ENCODE assay signal across 15 cellular contexts in the genomic region with DNA sequence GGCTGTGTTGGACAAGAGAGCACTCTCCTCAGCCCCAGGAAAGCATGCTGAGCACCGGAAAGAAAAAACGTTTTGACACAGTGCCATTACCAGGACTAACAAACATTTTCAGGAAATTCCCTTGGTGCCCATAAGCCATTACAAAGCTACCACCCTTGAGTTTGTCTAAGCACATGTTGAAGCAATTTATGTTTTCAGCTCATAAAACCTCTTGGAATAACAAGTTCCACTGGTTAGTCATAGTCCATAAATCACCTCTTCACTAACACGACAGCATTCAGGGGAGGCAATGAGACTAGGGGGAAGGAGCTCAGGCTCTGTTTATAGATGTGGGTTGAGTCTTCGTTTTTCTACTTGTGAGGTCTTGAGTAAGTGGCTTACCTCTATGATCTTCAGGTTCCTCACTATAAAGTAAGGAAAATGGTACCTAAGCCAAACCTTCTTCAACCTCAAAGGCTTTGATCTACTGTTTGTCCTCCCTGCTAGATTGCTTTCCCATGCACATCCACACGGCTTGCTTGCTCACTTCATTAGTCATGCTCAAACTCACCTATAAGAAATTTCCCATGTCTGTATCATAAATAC.
DNase-seq lines count a peak whose midpoint lies in the region; ATAC-seq, FAIRE-seq and TF ChIP-seq lines count a peak whose summit lies in the region.
"Had no signal": no experiment of that assay in that cellular context is flagged by ENCODE, and none has a peak within 500 bp of the region (broad histone marks: within the 10 kb centered on the region; RNA-seq: fewer than 3 reads in every experiment).

No MANE protein-coding gene starts in this region.

- peak overlapping the region; percentile 82 for H2AFZ ChIP-seq in HCT116 (ENCODE audit: low read depth, low read length, poor library complexity, severe bottlenecking)
- no peak overlapping the region for H2AFZ ChIP-seq in fibroblast of lung (ENCODE audit: low read length)

- H3K9me3 ChIP-seq in A549: peaks cover 3% of the 10 kb centered on the region; the same call in 1 of the 3 replicates
- no peaks in the 10 kb centered on the region for H3K9me3 ChIP-seq in HCT116 (ENCODE audit: control insufficient read depth in 1 of 2, insufficient read depth in 1 of 2, low read depth in 1 of 2, low read length in 2 of 2)
- no peaks in the 10 kb centered on the region for H3K9me3 ChIP-seq in fibroblast of lung (ENCODE audit: control insufficient read depth, insufficient read depth, low read depth, low read length)
- no peaks in the 10 kb centered on the region for H3K9me3 ChIP-seq in spleen

- H3K36me3 ChIP-seq in HCT116 (ENCODE audit: control insufficient read depth in 1 of 2, insufficient read depth in 2 of 2, low read length in 2 of 2) (no peaks in the 10 kb centered on the region), fibroblast of lung (ENCODE audit: control insufficient read depth, insufficient read depth, low read length) (no peaks in the 10 kb centered on the region), spleen (no peaks in the 10 kb centered on the region)

- TF ChIP-seq RAD21 in A549 (conservative IDR thresholded peaks at IDR 0.05 in 1 of 2, IDR thresholded peaks at IDR 0.05 in 1 of 2) (peak; percentile 34 to 72), HCT116 (IDR thresholded peaks at IDR 0.05; ENCODE audit: low read depth) (peak; percentile 51; the same call in 1 of the 2 replicates)

- peak; percentile 84 to 97 for DNase-seq in A549 (ENCODE audit: low read depth in 1 of 2, low spot score in 1 of 2)
- peak; percentile 98 for DNase-seq in HCT116 (ENCODE audit: low read depth, low spot score)
- peak; percentile 34 for DNase-seq in NCI-H774 (lab: John Stamatoyannopoulos, UW)
- peak; percentile 61 to 89 for DNase-seq in fibroblast of lung (ENCODE audit: low read depth in 2 of 2)
- DNase-seq in spleen: no peak
- no peak for DNase-seq in NCI-H1105 treated with DMSO at 0.1 percent for 48 hours (lab: John Stamatoyannopoulos, UW)
- DNase-seq in NCI-H146 (lab: John Stamatoyannopoulos, UW): no peak
- DNase-seq: activated CD4-positive, alpha-beta T cell treated with anti-CD3 and anti-CD28 coated beads, Interleukin-2, amount 50 U/mL, for 4 hours; AML-193; dermis blood vessel endothelial cell; mesendoderm; NCI-H524 treated with DMSO at 0.1 percent for 48 hours; T-cell had no signal

- peak; percentile 95 to 98 for ATAC-seq in A549
- peak; percentile 91 for ATAC-seq in HCT116
- no peak for ATAC-seq in GM18870 (IDR thresholded peaks at IDR 0.05; ENCODE audit: unreplicated experiment)
- ATAC-seq: activated naive CD4-positive, alpha-beta T cell treated with anti-CD3 and anti-CD28 coated beads, Interleukin-2, amount 50 U/mL, for 72 hours; T-cell had no signal

- FAIRE-seq in A549 (lab: Jason Lieb, UNC): peak; percentile 99

- peak overlapping the region; percentile 83 to 87 for H3K27ac ChIP-seq in A549
- peak overlapping the region; percentile 83 for H3K27ac ChIP-seq in HCT116 (ENCODE audit: low read depth, low read length)
- no peak overlapping the region for H3K27ac ChIP-seq in fibroblast of lung (ENCODE audit: insufficient read depth, low read length)
- H3K27ac ChIP-seq in spleen: no peak overlapping the region

- H3K9me2 ChIP-seq in HCT116 (ENCODE audit: insufficient read depth): no peaks in the 10 kb centered on the region

- RAD21 ChIA-PET in HCT116 (lab: Charles Lee; ENCODE audit: low non-redundant PET in 1 of 2, low total read pairs in 2 of 2, uncharacterized antibody in 2 of 2, unreplicated experiment in 2 of 2): no interaction called here

- CTCF ChIA-PET in A549 (lab: Yijun Ruan, JAX) (interaction anchor here (0.6 to 3.1 kb wide), 12 partner anchors 28 to 440 kb away, joined by 3 to 14 read pairs (median 4); a partner anchor contains a TSS), HCT116 (lab: Charles Lee) (interaction anchor here (1.3 kb wide), 1 partner anchor 11 kb away, joined by 3 read pairs; no protein-coding TSS in a partner anchor)

- POLR2A ChIA-PET in A549 (lab: Yijun Ruan, JAX): interaction anchor here (1.0 to 2.6 kb wide), 6 partner anchors 19 to 176 kb away, joined by 4 to 40 read pairs (median 9); a partner anchor contains a TSS
- POLR2A ChIA-PET in HCT116 (lab: Charles Lee): no interaction called here

- no peak overlapping the region for H3K4me3 ChIP-seq in A549
- peak overlapping the region in 1 of 2 experiments; percentile 29; a peak in 2 of 4 replicates for H3K4me3 ChIP-seq in HCT116 (replicated peaks in 1 of 2; ENCODE audit: low read depth in 1 of 2, low read length in 2 of 2)
- H3K4me3 ChIP-seq in fibroblast of lung (replicated peaks in 1 of 4; ENCODE audit: control extremely low read depth in 1 of 4, insufficient read depth in 1 of 4, low read depth in 3 of 4, low read length in 4 of 4): no peak overlapping the region
- no peak overlapping the region for H3K4me3 ChIP-seq in spleen

- WGBS in A549 (ENCODE audit: missing lambda C conversion rate): 1% methylated on average over 5 of the region's 5 CpGs
- 22 to 37% (median 28%) methylated on average over 5 of the region's 5 CpGs for WGBS in spleen, 5 donors

- peak; percentile 97 to 98 for TF ChIP-seq EP300 in A549 (IDR thresholded peaks at IDR 0.05)

- no TSS peak for BruUV-seq in HCT116 (replicated peaks; lab: Mats Ljungman, UMichigan)

- H4K20me1 ChIP-seq in HCT116 (ENCODE audit: insufficient read depth) (no peaks in the 10 kb centered on the region), fibroblast of lung (ENCODE audit: control insufficient read depth, extremely low read depth, insufficient read depth, low read length) (no peaks in the 10 kb centered on the region)

- H3K27me3 ChIP-seq in HCT116 (ENCODE audit: insufficient read depth, low read length) (no peaks in the 10 kb centered on the region), fibroblast of lung (ENCODE audit: control insufficient read depth, insufficient read depth, low read length) (no peaks in the 10 kb centered on the region), spleen (replicated peaks in 1 of 7) (peaks cover 0 to 29% (median 0%) of the 10 kb centered on the region in 7 donors)

- no peaks in the 10 kb centered on the region for H3K79me2 ChIP-seq in HCT116 (ENCODE audit: insufficient read depth, low read length)
- H3K79me2 ChIP-seq in fibroblast of lung (ENCODE audit: control insufficient read depth, insufficient read depth, low read length): no peaks in the 10 kb centered on the region

- TF ChIP-seq CTCF in A549 (IDR thresholded peaks at IDR 0.05): no peak
- no peak for TF ChIP-seq CTCF in HCT116 (IDR thresholded peaks at IDR 0.05 in 2 of 3, conservative IDR thresholded peaks at IDR 0.05 in 1 of 3; ENCODE audit: borderline replicate concordance in 1 of 3, insufficient read depth in 1 of 3, low read depth in 2 of 3, low read length in 2 of 3)
- TF ChIP-seq CTCF in fibroblast of lung (conservative IDR thresholded peaks at IDR 0.05 in 1 of 2, IDR thresholded peaks at IDR 0.05 in 1 of 2; ENCODE audit: low read depth in 1 of 2, low read length in 2 of 2): no peak
- no peak for TF ChIP-seq CTCF in spleen (IDR thresholded peaks at IDR 0.05 in 8 of 11, conservative IDR thresholded peaks at IDR 0.05 in 3 of 11)

- no peak for TF ChIP-seq POLR2A in A549 (IDR thresholded peaks at IDR 0.05; ENCODE audit: low read length)
- no peak for TF ChIP-seq POLR2A in HCT116 (IDR thresholded peaks at IDR 0.05; ENCODE audit: borderline replicate concordance, extremely low read depth, insufficient read depth, insufficient read length)
- no peak for TF ChIP-seq POLR2A in spleen (IDR thresholded peaks at IDR 0.05)

- H3K9ac ChIP-seq in HCT116 (ENCODE audit: low read length): peak overlapping the region; percentile 41
- H3K9ac ChIP-seq in fibroblast of lung (ENCODE audit: insufficient read depth, low read length): no peak overlapping the region

- H3K4me2 ChIP-seq in A549: peak overlapping the region; percentile 72
- H3K4me2 ChIP-seq in HCT116 (ENCODE audit: low read length): peak overlapping the region; percentile 67
- H3K4me2 ChIP-seq in fibroblast of lung (ENCODE audit: extremely low read depth, insufficient read depth, low read length): no peak overlapping the region

- intact Hi-C loops in HCT116 (cut with micrococcal nuclease) (loop anchor here (2.0 kb wide), 1 partner anchor 256 kb away; no protein-coding TSS in a partner anchor), spleen (cut with DNase I; ENCODE audit: low total_unique reads) (no loop called here)

- H3K4me1 ChIP-seq in A549 (peaks cover 37% of the 10 kb centered on the region), HCT116 (ENCODE audit: control insufficient read depth in 1 of 2, insufficient read depth in 2 of 2, low read length in 2 of 2) (peaks cover 32 to 57% of the 10 kb centered on the region in 2 experiments), fibroblast of lung (ENCODE audit: control insufficient read depth, extremely low read depth, insufficient read depth, low read length) (peaks cover 2% of the 10 kb centered on the region), spleen (no peaks in the 10 kb centered on the region)

TF ChIP-seq in A549, 52 proteins besides CTCF, POLR2A, EP300 and RAD21 (continues in another document):
- peak; percentile 98 for TF ChIP-seq GATA3 (IDR thresholded peaks at IDR 0.05; ENCODE audit: borderline replicate concordance)
- TF ChIP-seq CEBPB (IDR thresholded peaks at IDR 0.05): peak; percentile 52 to 83
- TF ChIP-seq, protein P1, sequence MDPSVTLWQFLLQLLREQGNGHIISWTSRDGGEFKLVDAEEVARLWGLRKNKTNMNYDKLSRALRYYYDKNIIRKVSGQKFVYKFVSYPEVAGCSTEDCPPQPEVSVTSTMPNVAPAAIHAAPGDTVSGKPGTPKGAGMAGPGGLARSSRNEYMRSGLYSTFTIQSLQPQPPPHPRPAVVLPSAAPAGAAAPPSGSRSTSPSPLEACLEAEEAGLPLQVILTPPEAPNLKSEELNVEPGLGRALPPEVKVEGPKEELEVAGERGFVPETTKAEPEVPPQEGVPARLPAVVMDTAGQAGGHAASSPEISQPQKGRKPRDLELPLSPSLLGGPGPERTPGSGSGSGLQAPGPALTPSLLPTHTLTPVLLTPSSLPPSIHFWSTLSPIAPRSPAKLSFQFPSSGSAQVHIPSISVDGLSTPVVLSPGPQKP (IDR thresholded peaks at IDR 0.05; ENCODE audit: low read depth, low read length): no peak

TF ChIP-seq in HCT116, 20 proteins besides CTCF, POLR2A, EP300 and RAD21 (continues in another document):
- TF ChIP-seq JUND (IDR thresholded peaks at IDR 0.05) (peak; percentile 98), ZFX (IDR thresholded peaks at IDR 0.05) (no peak), FOSL1 (IDR thresholded peaks at IDR 0.05; ENCODE audit: low read depth) (peak; percentile 89), CEBPB (IDR thresholded peaks at IDR 0.05; ENCODE audit: low read depth) (peak; percentile 87), SIN3A (IDR thresholded peaks at IDR 0.05; ENCODE audit: low read depth) (peak; percentile 90), CBX3 (IDR thresholded peaks at IDR 0.05; ENCODE audit: low read depth) (peak; percentile 97), EZH2 (IDR thresholded peaks at IDR 0.05) (no peak), ZNF274 (IDR thresholded peaks at IDR 0.05; ENCODE audit: low read depth, low read length) (no peak)
- TF ChIP-seq, protein P2, sequence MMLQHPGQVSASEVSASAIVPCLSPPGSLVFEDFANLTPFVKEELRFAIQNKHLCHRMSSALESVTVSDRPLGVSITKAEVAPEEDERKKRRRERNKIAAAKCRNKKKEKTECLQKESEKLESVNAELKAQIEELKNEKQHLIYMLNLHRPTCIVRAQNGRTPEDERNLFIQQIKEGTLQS (IDR thresholded peaks at IDR 0.05): no peak; the same call in 1 of the 2 replicates

Comparison
In these comparisons a context has a peak if more than half of its experiments do, and no peak if none do; other contexts are left out.
1. DNase-seq: peak in A549 (2 of 2), HCT116 (single experiment), NCI-H774 (single experiment) and fibroblast of lung (2 of 2); none in spleen (single experiment), NCI-H1105 treated with DMSO at 0.1 percent for 48 hours (single experiment) and NCI-H146 (single experiment).
2. H3K27ac ChIP-seq: peak in A549 (2 of 2) and HCT116 (single experiment); none in fibroblast of lung (single experiment) and spleen (0 of 8).